In the genomic region with DNA sequence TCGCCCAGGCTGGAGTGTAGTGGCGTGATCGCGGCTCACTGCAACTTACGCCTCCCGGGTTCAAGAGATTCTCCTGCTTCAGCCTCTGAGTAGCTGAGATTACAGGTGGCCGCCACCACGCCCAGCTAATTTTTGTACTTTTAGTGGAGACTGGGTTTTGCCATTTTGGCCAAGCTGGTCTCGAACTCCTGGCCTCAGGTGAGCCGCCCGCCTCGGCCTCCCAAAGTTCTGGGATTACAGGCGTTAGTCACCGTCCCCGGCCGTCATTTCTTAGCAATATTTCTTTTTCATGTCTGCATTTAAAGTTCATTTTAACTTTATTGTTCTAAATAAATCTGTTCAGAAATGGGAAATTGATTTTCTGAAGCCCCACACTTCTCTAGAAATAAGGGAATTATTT, we compare ENCODE assay signal across 23 cellular contexts.
DNase-seq lines count a peak whose midpoint lies in the region; ATAC-seq lines count a peak whose summit lies in the region.
"Had no signal": no experiment of that assay in that cellular context is flagged by ENCODE, and none has a peak within 500 bp of the region (broad histone marks: within the 10 kb centered on the region; RNA-seq: fewer than 3 reads in every experiment).

No MANE protein-coding gene starts in this region.

- DNase-seq in left cardiac atrium (peak; percentile 8), left ventricle myocardium superior (no peak)
- DNase-seq: 8988T; ACHN; AML-193; BE2C; C1 segment of cervical spinal cord; Caco-2; Calu3; CD4-positive, alpha-beta memory T cell; CD4-positive, alpha-beta T cell; CD4-positive, CD25-positive, alpha-beta regulatory T cell; CD8-positive, alpha-beta memory T cell; CD8-positive, alpha-beta T cell; COR-L47; DMS 273 treated with DMSO at 0.1 percent for 48 hours; DMS153; DMS53; DMS79; DMS79 treated with DMSO at 0.1 percent for 48 hours; DND-41; EL had no signal

- ATAC-seq in left cardiac atrium (no peak), left ventricle myocardium superior (no peak)
- ATAC-seq: A549; CD8-positive, alpha-beta T cell had no signal

- intact Hi-C loops in left cardiac atrium (cut with DNase I) (no loop called here), left ventricle myocardium superior (cut with micrococcal nuclease) (no loop called here)
